ENCODE assay signal across 7 cellular contexts in genomic region chr1:67647036-67647798, GRCh38. TPM values are rescaled to one million over a fixed set of nuclear protein-coding genes. Genes with fewer than 3 reads are reported as not detected.
DNase-seq lines count a peak whose midpoint lies in the region; ATAC-seq and TF ChIP-seq lines count a peak whose summit lies in the region.

No MANE protein-coding gene starts in this region.

- intact Hi-C loops in left cardiac atrium (cut with DNase I): no loop called here

- no peak overlapping the region for H3K4me3 Mint-ChIP-seq in stimulated activated memory B cell treated with anti-CD40 and anti-IgM and Interleukin-4, amounts not matched to agents 10 μg/mL and 1 μg/mL and 100 μg/mL, for 72 hours

- H3K4me1 ChIP-seq in upper lobe of left lung: peaks cover 12 to 14% (median 14%) of the 10 kb centered on the region in 4 donors

- no peaks in the 10 kb centered on the region for H3K4me1 Mint-ChIP-seq in stimulated activated memory B cell treated with anti-CD40 and anti-IgM and Interleukin-4, amounts not matched to agents 10 μg/mL and 1 μg/mL and 100 μg/mL, for 72 hours

- ATAC-seq in left cardiac atrium (peak; percentile 71 to 73), upper lobe of left lung (ENCODE audit: low FRiP score in 2 of 2) (no peak)
- no peak for ATAC-seq in stimulated activated memory B cell treated with anti-CD40 and anti-IgM and Interleukin-4, amounts not matched to agents 10 μg/mL and 1 μg/mL and 100 μg/mL, for 72 hours

- peak overlapping the region in 3 of 4 donors; percentile 5 to 46 (median 9) for H3K27ac ChIP-seq in upper lobe of left lung

- H3K27ac Mint-ChIP-seq in stimulated activated memory B cell treated with anti-CD40 and anti-IgM and Interleukin-4, amounts not matched to agents 10 μg/mL and 1 μg/mL and 100 μg/mL, for 72 hours: no peak overlapping the region

- no peak for TF ChIP-seq CTCF in LNCaP clone FGC (IDR thresholded peaks at IDR 0.05; ENCODE audit: control insufficient read depth, extremely low read depth, insufficient read depth)
- no peak for TF ChIP-seq CTCF in upper lobe of left lung (IDR thresholded peaks at IDR 0.05)

- H3K9me3 ChIP-seq in upper lobe of left lung: no peaks in the 10 kb centered on the region

- no peaks in the 10 kb centered on the region for H3K27me3 ChIP-seq in upper lobe of left lung

- H3K36me3 Mint-ChIP-seq in stimulated activated memory B cell treated with anti-CD40 and anti-IgM and Interleukin-4, amounts not matched to agents 10 μg/mL and 1 μg/mL and 100 μg/mL, for 72 hours: no peaks in the 10 kb centered on the region

- WGBS in upper lobe of left lung, 2 donors: 54 to 60% methylated on average over 7 of the region's 7 CpGs

- TF ChIP-seq POLR2A in upper lobe of left lung (IDR thresholded peaks at IDR 0.05): no peak

- no peaks in the 10 kb centered on the region for H3K9me3 Mint-ChIP-seq in stimulated activated memory B cell treated with anti-CD40 and anti-IgM and Interleukin-4, amounts not matched to agents 10 μg/mL and 1 μg/mL and 100 μg/mL, for 72 hours

- no peaks in the 10 kb centered on the region for H3K36me3 ChIP-seq in upper lobe of left lung

- H3K27me3 Mint-ChIP-seq in stimulated activated memory B cell treated with anti-CD40 and anti-IgM and Interleukin-4, amounts not matched to agents 10 μg/mL and 1 μg/mL and 100 μg/mL, for 72 hours: no peaks in the 10 kb centered on the region

- TF ChIP-seq EP300 in upper lobe of left lung (IDR thresholded peaks at IDR 0.05): no peak

- peak; percentile 77 for DNase-seq in LNCaP clone FGC (ENCODE audit: low read depth)
- peak; percentile 37 for DNase-seq in SW480 (ENCODE audit: low spot score)
- DNase-seq in left cardiac atrium: peak; percentile 39
- DNase-seq in upper lobe of left lung: no peak
- no peak for DNase-seq in activated naive CD4-positive, alpha-beta T cell treated with Interleukin-2 at 50 U/mL for 16 hours
- DNase-seq in NK-92 (lab: John Stamatoyannopoulos, UW; ENCODE audit: unreplicated experiment): no peak

- H3K4me3 ChIP-seq in LNCaP clone FGC (ENCODE audit: low read depth, low read length) (no peak overlapping the region), upper lobe of left lung (no peak overlapping the region)

RNA-seq across cellular contexts. Expression of gene GADD45A, which starts 37.8 kb away (rescaled TPM):
- total RNA-seq in left cardiac atrium (10 to 100 TPM; 14.0 to 15.8 TPM), upper lobe of left lung (10 to 100 TPM; 21.7 to 45.6 (median 28.2) TPM)

Comparison
In these comparisons a context has a peak if more than half of its experiments do, and no peak if none do; other contexts are left out.
1. DNase-seq: peak in LNCaP clone FGC (single experiment), SW480 (single experiment) and left cardiac atrium (single experiment); none in upper lobe of left lung (0 of 2), activated naive CD4-positive, alpha-beta T cell treated with Interleukin-2 at 50 U/mL for 16 hours (single experiment) and NK-92 (single experiment).
2. ATAC-seq: peak in left cardiac atrium (2 of 2); none in upper lobe of left lung (0 of 2) and stimulated activated memory B cell treated with anti-CD40 and anti-IgM and Interleukin-4, amounts not matched to agents 10 μg/mL and 1 μg/mL and 100 μg/mL, for 72 hours (single experiment).